In the genomic region with DNA sequence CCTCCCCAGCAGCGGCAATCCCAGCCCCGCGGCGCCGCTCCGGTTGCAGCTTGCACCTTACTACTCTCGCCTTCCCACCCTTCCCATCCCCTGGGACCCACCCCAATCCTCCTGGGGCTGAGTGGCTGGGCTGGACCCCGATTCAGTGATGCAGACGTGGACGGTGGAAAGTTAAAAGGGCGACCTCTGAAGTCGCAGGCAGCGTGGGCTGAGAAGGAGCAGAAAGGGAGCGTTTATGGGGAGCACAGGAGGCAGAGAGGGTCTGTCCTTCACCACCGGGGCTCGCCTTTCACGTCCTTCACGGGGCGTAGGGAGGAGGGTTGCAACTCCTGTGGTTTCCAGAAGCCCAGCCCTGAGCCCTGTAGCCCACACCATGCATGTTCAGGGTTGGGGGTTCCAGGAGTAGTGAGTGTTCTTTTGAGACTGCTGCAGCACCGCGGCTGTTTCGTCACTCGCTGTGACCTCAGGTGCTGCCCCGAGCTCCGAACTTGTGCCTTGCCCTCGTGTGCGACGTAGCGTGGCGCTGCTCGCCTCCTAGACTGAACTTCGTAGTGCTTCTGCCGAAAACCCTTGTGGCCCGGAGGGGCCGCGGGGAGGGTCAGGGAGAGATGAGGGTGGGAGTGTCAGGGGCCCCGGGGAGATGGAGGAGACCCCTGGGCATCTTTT, we compare ENCODE assay signal across 8 cellular contexts. TPM values are rescaled to one million over a fixed set of nuclear protein-coding genes. Genes with fewer than 3 reads are reported as not detected.
DNase-seq lines count a peak whose midpoint lies in the region; ATAC-seq and TF ChIP-seq lines count a peak whose summit lies in the region.

No MANE protein-coding gene starts in this region.

- WGBS in ovary, 3 donors = 29 to 43% (median 29%) methylated on average over 35 to 37 of the region's 37 CpGs

- H3K4me3 ChIP-seq in ovary = peak overlapping the region; percentile 58

- no peaks in the 10 kb centered on the region for H3K36me3 ChIP-seq in ovary

- peak overlapping the region in 1 of 2 donors; percentile 38 for H3K27ac ChIP-seq in ovary

- intact Hi-C loops in ovary (cut with DNase I) = loop anchor here (2.0 to 10.0 kb wide), 8 partner anchors 132 to 502 kb away; a partner anchor contains a TSS

- no peaks in the 10 kb centered on the region for H3K9me3 ChIP-seq in ovary

- no peak for TF ChIP-seq EP300 in ovary (IDR thresholded peaks at IDR 0.05)

- DNase-seq in D341Med (ENCODE audit: low spot score) (peak; percentile 30), NCI-H345 (lab: John Stamatoyannopoulos, UW) (peak; percentile 40), ovary (peak in 4 of 5 donors; percentile 20 to 46 (median 32)), middle frontal gyrus (ENCODE audit: extremely low spot score, low spot score) (no peak)
- no peak for DNase-seq in effector CD4-positive, alpha-beta T cell

- no peak for TF ChIP-seq CTCF in ovary (IDR thresholded peaks at IDR 0.05)

- no peaks in the 10 kb centered on the region for H3K4me1 ChIP-seq in ovary (ENCODE audit: insufficient read depth)

- no peaks in the 10 kb centered on the region for H3K27me3 ChIP-seq in ovary

- peak; percentile 19 for ATAC-seq in esophagus mucosa
- ATAC-seq in GM18505 (IDR thresholded peaks at IDR 0.05; ENCODE audit: unreplicated experiment) = no peak
- no peak for ATAC-seq in HG02642 (IDR thresholded peaks at IDR 0.05; ENCODE audit: poor library complexity, unreplicated experiment)

- TF ChIP-seq POLR2A in ovary (IDR thresholded peaks at IDR 0.05) (no peak), GM18505 (IDR thresholded peaks at IDR 0.05; ENCODE audit: borderline replicate concordance, extremely low read depth, insufficient read depth, insufficient read length) (no peak)

RNA-seq across cellular contexts. Expression of a gene that starts 1.5 kb away (rescaled TPM):
- 2.5 TPM for total RNA-seq in esophagus mucosa
- total RNA-seq in ovary = 1 to 10 TPM; 3.2 to 9.5 (median 7.0) TPM
- polyA plus RNA-seq in ovary = 1 to 10 TPM; 2.3 to 4.7 TPM

Comparison
In these comparisons a context has a peak if more than half of its experiments do, and no peak if none do; other contexts are left out.
1. DNase-seq: peak in D341Med (single experiment), NCI-H345 (single experiment) and ovary (4 of 5); none in effector CD4-positive, alpha-beta T cell (single experiment) and middle frontal gyrus (single experiment).